27 cellular contexts compared by ENCODE assay signal in genomic region chr1:37125295-37125694, GRCh38.
"Had no signal": no experiment of that assay in that cellular context is flagged by ENCODE, and none has a peak within 500 bp of the region (broad histone marks: within the 10 kb centered on the region; RNA-seq: fewer than 3 reads in every experiment).

No MANE protein-coding gene starts in this region.

- H3K4me1 ChIP-seq: stomach, suprapubic skin, testis, thyroid gland, tibial artery, transverse colon, upper lobe of right lung, uterus, vagina had no signal

- FAIRE-seq: urothelium cell line had no signal

- DNase-seq: stimulated activated CD4-positive, alpha-beta T cell treated with anti-CD3 and anti-CD28 coated beads, Interleukin-2, amount 100 ng/mL, for 48 hours; stimulated activated CD4-positive, alpha-beta T cell treated with anti-CD3 and anti-CD28 coated beads, Interleukin-4, amount 100 ng/mL, for 1 hour; stimulated activated CD4-positive, alpha-beta T cell treated with anti-CD3 and anti-CD28 coated beads, Interleukin-4, amount 100 ng/mL, for 24 hours; stimulated activated CD4-positive, alpha-beta T cell treated with anti-CD3 and anti-CD28 coated beads, Interleukin-4, amount 100 ng/mL, for 4 hours; stimulated activated CD8-positive, alpha-beta memory T cell treated with anti-CD3 and anti-CD28 coated beads, Interleukin-4, amount 100 ng/mL, for 48 hours; stimulated activated naive B cell treated with anti-CD40 and anti-IgM and Interleukin-4, amounts not matched to agents 10 μg/mL and 1 μg/mL and 100 μg/mL, for 72 hours; stimulated activated naive CD4-positive, alpha-beta T cell; stimulated activated naive CD4-positive, alpha-beta T cell treated with Interleukin-2 at 50 U/mL for 16 hours; stimulated activated naive CD8-positive, alpha-beta T cell treated with anti-CD3 and anti-CD28 coated beads, Interleukin-15, amount 100 ng/mL, for 72 hours; stimulated activated naive CD8-positive, alpha-beta T cell treated with anti-CD3 and anti-CD28 coated beads, Interleukin-15, Interleukin-2, amounts not matched to agents 100 U/mL and 50 U/mL, for 24 hours; stomach; substantia nigra; testis; thyroid gland; tibial artery; transverse colon; trophoblast cell; upper lobe of left lung; upper lobe of right lung; uterus had no signal

- H3K36me3 ChIP-seq: stomach, suprapubic skin, thoracic aorta, thyroid gland, tibial artery, tibial nerve, transverse colon, upper lobe of left lung, upper lobe of right lung, uterus, vagina had no signal

- H3K27me3 ChIP-seq: testis, thyroid gland, tibial nerve, transverse colon, upper lobe of left lung, upper lobe of right lung, uterus, vagina had no signal

- H3K9me3 ChIP-seq: suprapubic skin, testis, thoracic aorta, thyroid gland, transverse colon, upper lobe of right lung, uterus, vagina had no signal

- H3K4me3 ChIP-seq: stomach, suprapubic skin, testis, thoracic aorta, thyroid gland, tibial artery, tibial nerve, transverse colon, upper lobe of left lung, upper lobe of right lung, uterus, vagina had no signal

- H3K27ac ChIP-seq: stomach, suprapubic skin, testis, thoracic aorta, thyroid gland, tibial artery, tibial nerve, transverse colon, upper lobe of left lung, upper lobe of right lung, uterus, vagina had no signal

- ATAC-seq: stimulated activated effector memory CD8-positive, alpha-beta T cell treated with anti-CD3 and anti-CD28 coated beads, Interleukin-12 subunit alpha, Interleukin-12 subunit beta, amount 100 ng/mL, for 72 hours; stimulated activated memory B cell treated with anti-CD40 and anti-IgM and Interleukin-4, amounts not matched to agents 10 μg/mL and 1 μg/mL and 100 μg/mL, for 72 hours; stimulated activated naive B cell treated with anti-CD40 and anti-IgM and Interleukin-4, amounts not matched to agents 10 μg/mL and 1 μg/mL and 100 μg/mL, for 72 hours; stimulated activated naive CD8-positive, alpha-beta T cell treated with anti-CD3 and anti-CD28 coated beads, Interleukin-15, amount 100 ng/mL, for 72 hours; stimulated activated naive CD8-positive, alpha-beta T cell treated with anti-CD3 and anti-CD28 coated beads, Interleukin-15, Interleukin-2, amounts not matched to agents 100 U/mL and 50 U/mL, for 24 hours; upper lobe of right lung had no signal
